ENCODE assay signal across 1 cellular context in the genomic region with DNA sequence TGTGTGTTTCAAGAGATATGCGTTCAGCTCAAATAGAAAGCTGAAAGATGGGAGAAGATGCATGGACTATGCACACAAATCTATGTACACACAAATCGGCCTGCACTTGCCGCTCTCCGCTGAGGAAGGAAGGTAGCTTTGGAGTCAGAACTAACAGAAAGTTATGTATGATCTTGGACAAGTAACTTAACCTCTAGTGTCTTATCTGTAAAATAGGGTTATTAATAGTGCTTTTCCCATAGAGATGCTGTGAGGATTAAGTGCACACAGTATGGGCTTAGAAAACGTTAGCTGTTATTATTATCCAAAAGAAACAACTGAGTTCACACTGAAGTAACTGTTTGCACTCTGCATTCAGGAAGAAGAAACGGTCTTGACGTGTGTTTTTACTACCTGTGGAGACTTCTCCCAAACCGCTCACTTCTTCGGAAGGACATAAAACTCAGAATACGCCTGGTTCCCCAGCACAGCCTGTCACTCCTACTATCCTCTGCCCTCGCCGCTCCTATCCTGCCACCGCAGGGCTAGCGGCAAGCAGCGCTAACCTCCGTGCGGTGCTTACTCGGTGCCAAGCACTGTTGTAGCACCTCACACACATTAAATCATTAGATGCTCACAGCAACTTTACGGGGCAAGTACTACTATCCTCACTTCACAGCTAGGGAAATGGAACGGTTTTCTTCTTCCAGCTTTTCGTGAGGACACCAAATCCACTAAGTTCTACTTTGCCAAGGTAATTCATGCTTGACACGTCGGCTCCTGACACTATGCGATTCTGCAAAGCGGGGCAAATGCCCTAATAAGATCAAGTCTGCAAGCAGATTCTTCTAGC.
TF ChIP-seq lines count a peak whose summit lies in the region.

No MANE protein-coding gene starts in this region.

TF ChIP-seq in HepG2, 621 proteins besides CTCF, POLR2A, EP300 and RAD21 (continued from another document and continues in another):
- TF ChIP-seq, protein P1, sequence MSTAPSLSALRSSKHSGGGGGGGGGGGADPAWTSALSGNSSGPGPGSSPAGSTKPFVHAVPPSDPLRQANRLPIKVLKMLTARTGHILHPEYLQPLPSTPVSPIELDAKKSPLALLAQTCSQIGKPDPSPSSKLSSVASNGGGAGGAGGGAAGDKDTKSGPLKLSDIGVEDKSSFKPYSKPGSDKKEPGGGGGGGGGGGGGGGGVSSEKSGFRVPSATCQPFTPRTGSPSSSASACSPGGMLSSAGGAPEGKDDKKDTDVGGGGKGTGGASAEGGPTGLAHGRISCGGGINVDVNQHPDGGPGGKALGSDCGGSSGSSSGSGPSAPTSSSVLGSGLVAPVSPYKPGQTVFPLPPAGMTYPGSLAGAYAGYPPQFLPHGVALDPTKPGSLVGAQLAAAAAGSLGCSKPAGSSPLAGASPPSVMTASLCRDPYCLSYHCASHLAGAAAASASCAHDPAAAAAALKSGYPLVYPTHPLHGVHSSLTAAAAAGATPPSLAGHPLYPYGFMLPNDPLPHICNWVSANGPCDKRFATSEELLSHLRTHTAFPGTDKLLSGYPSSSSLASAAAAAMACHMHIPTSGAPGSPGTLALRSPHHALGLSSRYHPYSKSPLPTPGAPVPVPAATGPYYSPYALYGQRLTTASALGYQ (CRISPR knock-in tag; IDR thresholded peaks at IDR 0.05) = no peak
- TF ChIP-seq, protein P2, sequence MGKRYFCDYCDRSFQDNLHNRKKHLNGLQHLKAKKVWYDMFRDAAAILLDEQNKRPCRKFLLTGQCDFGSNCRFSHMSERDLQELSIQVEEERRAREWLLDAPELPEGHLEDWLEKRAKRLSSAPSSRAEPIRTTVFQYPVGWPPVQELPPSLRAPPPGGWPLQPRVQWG (CRISPR knock-in tag; IDR thresholded peaks at IDR 0.05; ENCODE audit: borderline replicate concordance, low read depth) = no peak
- TF ChIP-seq ZSCAN21 (CRISPR knock-in tag; IDR thresholded peaks at IDR 0.05; ENCODE audit: borderline replicate concordance) = no peak
- TF ChIP-seq TOPORS (CRISPR knock-in tag; IDR thresholded peaks at IDR 0.05) = no peak
- peak; percentile 38; the same call in 1 of the 2 replicates for TF ChIP-seq ZNF292 (CRISPR knock-in tag; IDR thresholded peaks at IDR 0.05; ENCODE audit: borderline replicate concordance, low read depth)
- TF ChIP-seq ZNF547 (CRISPR knock-in tag; IDR thresholded peaks at IDR 0.05) = no peak
- TF ChIP-seq PPARG (CRISPR knock-in tag; conservative IDR thresholded peaks at IDR 0.05) = no peak
- TF ChIP-seq SMYD3 (CRISPR knock-in tag; IDR thresholded peaks at IDR 0.05) = no peak
- TF ChIP-seq AHR (CRISPR knock-in tag; IDR thresholded peaks at IDR 0.05) = no peak
- peak; percentile 45; the same call in 1 of the 2 replicates for TF ChIP-seq FOXA3 (CRISPR knock-in tag; IDR thresholded peaks at IDR 0.05)
- peak; percentile 29; the same call in 1 of the 2 replicates for TF ChIP-seq YEATS4 (CRISPR knock-in tag; IDR thresholded peaks at IDR 0.05; ENCODE audit: borderline replicate concordance)
- TF ChIP-seq HNRNPL (IDR thresholded peaks at IDR 0.05; ENCODE audit: low read depth, low read length) = 0 out of 2 replicates have a peak, but pooled peaks have one; percentile 17
- TF ChIP-seq ZSCAN31 (CRISPR knock-in tag; IDR thresholded peaks at IDR 0.05; ENCODE audit: low read depth) = no peak
- TF ChIP-seq ZNF550 (CRISPR knock-in tag; IDR thresholded peaks at IDR 0.05; ENCODE audit: borderline replicate concordance) = no peak
- TF ChIP-seq, protein P3, sequence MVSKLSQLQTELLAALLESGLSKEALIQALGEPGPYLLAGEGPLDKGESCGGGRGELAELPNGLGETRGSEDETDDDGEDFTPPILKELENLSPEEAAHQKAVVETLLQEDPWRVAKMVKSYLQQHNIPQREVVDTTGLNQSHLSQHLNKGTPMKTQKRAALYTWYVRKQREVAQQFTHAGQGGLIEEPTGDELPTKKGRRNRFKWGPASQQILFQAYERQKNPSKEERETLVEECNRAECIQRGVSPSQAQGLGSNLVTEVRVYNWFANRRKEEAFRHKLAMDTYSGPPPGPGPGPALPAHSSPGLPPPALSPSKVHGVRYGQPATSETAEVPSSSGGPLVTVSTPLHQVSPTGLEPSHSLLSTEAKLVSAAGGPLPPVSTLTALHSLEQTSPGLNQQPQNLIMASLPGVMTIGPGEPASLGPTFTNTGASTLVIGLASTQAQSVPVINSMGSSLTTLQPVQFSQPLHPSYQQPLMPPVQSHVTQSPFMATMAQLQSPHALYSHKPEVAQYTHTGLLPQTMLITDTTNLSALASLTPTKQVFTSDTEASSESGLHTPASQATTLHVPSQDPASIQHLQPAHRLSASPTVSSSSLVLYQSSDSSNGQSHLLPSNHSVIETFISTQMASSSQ (IDR thresholded peaks at IDR 0.05; ENCODE audit: low read depth) = no peak
- TF ChIP-seq, protein P3 (CRISPR knock-in tag; IDR thresholded peaks at IDR 0.05; ENCODE audit: borderline replicate concordance) = no peak
- no peak for TF ChIP-seq FOSL2 (CRISPR knock-in tag; IDR thresholded peaks at IDR 0.05)
- no peak for TF ChIP-seq SRY (CRISPR knock-in tag; IDR thresholded peaks at IDR 0.05)
- 0 out of 2 replicates have a peak, but pooled peaks have one; percentile 59 for TF ChIP-seq FOXC1 (CRISPR knock-in tag; IDR thresholded peaks at IDR 0.05; ENCODE audit: borderline replicate concordance)
- TF ChIP-seq, protein P4, sequence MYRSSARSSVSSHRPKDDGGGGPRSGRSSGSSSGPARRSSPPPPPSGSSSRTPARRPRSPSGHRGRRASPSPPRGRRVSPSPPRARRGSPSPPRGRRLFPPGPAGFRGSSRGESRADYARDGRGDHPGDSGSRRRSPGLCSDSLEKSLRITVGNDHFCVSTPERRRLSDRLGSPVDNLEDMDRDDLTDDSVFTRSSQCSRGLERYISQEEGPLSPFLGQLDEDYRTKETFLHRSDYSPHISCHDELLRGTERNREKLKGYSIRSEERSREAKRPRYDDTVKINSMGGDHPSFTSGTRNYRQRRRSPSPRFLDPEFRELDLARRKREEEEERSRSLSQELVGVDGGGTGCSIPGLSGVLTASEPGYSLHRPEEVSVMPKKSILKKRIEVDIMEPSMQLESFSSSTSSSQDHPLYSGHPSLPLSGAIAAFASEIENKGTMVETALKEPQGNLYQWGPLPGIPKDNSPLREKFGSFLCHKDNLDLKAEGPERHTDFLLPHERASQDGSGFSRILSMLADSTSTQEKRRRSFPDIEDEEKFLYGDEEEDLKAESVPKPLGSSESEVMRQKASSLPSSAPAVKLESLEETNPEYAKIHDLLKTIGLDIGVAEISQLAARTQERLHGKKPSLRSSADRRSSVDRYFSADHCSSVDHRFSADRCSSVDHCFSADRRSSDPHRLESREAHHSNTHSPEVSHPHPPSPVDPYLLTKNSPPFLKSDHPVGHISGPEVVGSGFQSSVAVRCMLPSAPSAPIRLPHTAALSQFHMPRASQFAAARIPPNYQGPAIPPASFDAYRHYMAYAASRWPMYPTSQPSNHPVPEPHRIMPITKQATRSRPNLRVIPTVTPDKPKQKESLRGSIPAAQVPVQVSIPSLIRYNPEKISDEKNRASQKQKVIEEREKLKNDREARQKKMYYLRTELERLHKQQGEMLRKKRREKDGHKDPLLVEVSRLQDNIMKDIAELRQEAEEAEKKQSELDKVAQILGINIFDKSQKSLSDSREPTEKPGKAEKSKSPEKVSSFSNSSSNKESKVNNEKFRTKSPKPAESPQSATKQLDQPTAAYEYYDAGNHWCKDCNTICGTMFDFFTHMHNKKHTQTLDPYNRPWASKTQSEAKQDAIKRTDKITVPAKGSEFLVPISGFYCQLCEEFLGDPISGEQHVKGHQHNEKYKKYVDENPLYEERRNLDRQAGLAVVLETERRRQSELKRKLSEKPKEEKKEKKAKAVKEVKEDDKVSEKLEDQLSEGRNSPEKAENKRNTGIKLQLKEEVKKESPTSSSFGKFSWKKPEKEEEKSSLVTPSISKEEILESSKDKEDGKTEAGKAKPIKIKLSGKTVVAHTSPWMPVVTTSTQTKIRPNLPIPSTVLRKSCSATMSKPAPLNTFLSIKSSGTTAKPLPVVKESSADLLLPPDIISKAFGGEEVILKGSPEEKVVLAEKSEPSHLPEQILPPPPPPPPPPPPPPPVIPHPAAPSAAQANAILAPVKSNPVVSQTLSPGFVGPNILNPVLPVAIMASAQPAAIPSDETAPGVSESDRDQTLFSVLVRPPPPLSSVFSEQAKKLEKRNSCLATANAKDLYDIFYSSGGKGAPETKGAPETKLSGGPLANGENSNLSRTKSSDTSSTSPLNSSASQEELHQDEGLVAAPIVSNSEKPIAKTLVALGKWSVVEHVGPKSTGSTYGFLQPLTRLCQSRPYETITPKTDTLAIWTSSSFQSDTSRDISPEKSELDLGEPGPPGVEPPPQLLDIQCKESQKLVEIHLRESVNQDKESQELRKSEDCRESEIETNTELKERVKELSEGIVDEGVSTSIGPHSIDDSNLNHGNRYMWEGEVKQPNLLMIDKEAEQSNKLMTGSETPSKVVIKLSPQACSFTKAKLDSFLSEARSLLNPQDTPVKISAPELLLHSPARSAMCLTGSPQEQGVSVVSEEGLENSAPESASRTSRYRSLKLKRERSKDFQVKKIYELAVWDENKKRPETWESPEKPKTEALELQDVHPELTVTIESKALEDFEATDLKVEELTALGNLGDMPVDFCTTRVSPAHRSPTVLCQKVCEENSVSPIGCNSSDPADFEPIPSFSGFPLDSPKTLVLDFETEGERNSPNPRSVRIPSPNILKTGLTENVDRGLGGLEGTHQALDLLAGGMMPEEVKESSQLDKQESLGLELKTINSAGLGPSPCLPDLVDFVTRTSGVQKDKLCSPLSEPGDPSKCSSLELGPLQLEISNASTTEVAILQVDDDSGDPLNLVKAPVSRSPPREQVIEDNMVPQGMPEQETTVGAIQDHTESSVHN (CRISPR knock-in tag; IDR thresholded peaks at IDR 0.05) = no peak
- TF ChIP-seq, protein P5, sequence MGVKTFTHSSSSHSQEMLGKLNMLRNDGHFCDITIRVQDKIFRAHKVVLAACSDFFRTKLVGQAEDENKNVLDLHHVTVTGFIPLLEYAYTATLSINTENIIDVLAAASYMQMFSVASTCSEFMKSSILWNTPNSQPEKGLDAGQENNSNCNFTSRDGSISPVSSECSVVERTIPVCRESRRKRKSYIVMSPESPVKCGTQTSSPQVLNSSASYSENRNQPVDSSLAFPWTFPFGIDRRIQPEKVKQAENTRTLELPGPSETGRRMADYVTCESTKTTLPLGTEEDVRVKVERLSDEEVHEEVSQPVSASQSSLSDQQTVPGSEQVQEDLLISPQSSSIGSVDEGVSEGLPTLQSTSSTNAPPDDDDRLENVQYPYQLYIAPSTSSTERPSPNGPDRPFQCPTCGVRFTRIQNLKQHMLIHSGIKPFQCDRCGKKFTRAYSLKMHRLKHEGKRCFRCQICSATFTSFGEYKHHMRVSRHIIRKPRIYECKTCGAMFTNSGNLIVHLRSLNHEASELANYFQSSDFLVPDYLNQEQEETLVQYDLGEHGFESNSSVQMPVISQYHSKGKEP (CRISPR knock-in tag; IDR thresholded peaks at IDR 0.05) = no peak
- TF ChIP-seq RBM22 (optimal IDR thresholded peaks at IDR 0.05; ENCODE audit: low read length) = peak; percentile 82
- TF ChIP-seq ZNF780A (CRISPR knock-in tag; IDR thresholded peaks at IDR 0.05) = no peak
- TF ChIP-seq, protein P6, sequence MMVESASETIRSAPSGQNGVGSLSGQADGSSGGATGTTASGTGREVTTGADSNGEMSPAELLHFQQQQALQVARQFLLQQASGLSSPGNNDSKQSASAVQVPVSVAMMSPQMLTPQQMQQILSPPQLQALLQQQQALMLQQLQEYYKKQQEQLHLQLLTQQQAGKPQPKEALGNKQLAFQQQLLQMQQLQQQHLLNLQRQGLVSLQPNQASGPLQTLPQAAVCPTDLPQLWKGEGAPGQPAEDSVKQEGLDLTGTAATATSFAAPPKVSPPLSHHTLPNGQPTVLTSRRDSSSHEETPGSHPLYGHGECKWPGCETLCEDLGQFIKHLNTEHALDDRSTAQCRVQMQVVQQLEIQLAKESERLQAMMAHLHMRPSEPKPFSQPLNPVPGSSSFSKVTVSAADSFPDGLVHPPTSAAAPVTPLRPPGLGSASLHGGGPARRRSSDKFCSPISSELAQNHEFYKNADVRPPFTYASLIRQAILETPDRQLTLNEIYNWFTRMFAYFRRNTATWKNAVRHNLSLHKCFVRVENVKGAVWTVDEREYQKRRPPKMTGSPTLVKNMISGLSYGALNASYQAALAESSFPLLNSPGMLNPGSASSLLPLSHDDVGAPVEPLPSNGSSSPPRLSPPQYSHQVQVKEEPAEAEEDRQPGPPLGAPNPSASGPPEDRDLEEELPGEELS (CRISPR knock-in tag; IDR thresholded peaks at IDR 0.05) = peak; percentile 16; the same call in 1 of the 2 replicates
- 0 out of 2 replicates have a peak, but pooled peaks have one; percentile 39 for TF ChIP-seq MXD4 (CRISPR knock-in tag; IDR thresholded peaks at IDR 0.05)
- TF ChIP-seq, protein P7, sequence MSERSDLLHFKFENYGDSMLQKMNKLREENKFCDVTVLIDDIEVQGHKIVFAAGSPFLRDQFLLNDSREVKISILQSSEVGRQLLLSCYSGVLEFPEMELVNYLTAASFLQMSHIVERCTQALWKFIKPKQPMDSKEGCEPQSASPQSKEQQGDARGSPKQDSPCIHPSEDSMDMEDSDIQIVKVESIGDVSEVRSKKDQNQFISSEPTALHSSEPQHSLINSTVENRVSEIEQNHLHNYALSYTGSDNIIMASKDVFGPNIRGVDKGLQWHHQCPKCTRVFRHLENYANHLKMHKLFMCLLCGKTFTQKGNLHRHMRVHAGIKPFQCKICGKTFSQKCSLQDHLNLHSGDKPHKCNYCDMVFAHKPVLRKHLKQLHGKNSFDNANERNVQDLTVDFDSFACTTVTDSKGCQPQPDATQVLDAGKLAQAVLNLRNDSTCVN (CRISPR knock-in tag; IDR thresholded peaks at IDR 0.05; ENCODE audit: borderline replicate concordance) = no peak
- TF ChIP-seq, protein P8, sequence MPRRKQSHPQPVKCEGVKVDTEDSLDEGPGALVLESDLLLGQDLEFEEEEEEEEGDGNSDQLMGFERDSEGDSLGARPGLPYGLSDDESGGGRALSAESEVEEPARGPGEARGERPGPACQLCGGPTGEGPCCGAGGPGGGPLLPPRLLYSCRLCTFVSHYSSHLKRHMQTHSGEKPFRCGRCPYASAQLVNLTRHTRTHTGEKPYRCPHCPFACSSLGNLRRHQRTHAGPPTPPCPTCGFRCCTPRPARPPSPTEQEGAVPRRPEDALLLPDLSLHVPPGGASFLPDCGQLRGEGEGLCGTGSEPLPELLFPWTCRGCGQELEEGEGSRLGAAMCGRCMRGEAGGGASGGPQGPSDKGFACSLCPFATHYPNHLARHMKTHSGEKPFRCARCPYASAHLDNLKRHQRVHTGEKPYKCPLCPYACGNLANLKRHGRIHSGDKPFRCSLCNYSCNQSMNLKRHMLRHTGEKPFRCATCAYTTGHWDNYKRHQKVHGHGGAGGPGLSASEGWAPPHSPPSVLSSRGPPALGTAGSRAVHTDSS (CRISPR knock-in tag; conservative IDR thresholded peaks at IDR 0.05) = no peak
- TF ChIP-seq MYNN (CRISPR knock-in tag; IDR thresholded peaks at IDR 0.05; ENCODE audit: low read depth) = no peak
